8 cellular contexts compared by ENCODE assay signal in the genomic region with DNA sequence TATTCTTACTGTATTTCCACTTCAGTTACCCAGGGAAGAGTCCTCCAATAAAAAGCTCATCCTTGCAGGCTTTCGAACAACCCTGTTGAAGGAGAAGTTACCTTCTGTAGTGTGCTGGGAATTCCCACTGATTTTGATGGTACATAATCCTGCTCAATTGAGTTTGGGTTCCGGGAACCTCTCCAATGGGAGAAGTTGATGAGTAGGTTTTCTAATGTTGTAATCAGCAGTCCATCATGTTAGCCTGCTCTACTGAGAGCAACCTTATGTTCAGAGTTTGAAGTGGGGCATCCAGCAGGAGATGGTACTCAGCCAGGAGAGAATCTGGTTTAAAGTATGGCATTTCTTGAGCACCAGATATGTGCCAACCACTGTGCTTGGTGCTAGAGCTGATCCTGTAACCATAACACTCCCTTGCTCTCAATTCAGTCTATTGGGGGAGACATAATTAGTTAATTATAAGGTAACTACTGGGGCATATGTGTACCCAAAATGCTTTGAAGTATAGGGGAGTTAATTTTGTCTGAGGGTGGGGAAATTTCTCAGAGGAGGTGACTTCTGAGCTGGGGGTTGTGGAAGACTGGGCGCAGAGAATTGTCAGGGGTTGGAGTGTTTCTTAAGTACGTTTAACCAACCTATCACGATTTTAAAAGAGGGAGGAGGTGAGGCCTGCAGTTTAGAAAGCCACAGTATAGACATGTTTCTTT. TPM values are rescaled to one million over a fixed set of nuclear protein-coding genes. Genes with fewer than 3 reads are reported as not detected.
DNase-seq lines count a peak whose midpoint lies in the region; TF ChIP-seq lines count a peak whose summit lies in the region.

No MANE protein-coding gene starts in this region.

- H3K9me3 ChIP-seq in SK-N-MC (ENCODE audit: low read depth, low read length) (no peaks in the 10 kb centered on the region), spleen (no peaks in the 10 kb centered on the region)

- H3K9ac ChIP-seq in SK-N-MC (ENCODE audit: insufficient read length) = peak overlapping the region; percentile 97

- H3K27ac ChIP-seq in SK-N-MC (no peak overlapping the region), spleen (peak overlapping the region in 4 of 8 donors; percentile 18 to 100 (median 95))

- no peak for TF ChIP-seq POLR2A in spleen (IDR thresholded peaks at IDR 0.05)

- peak; percentile 19 for DNase-seq in DMS53 (lab: John Stamatoyannopoulos, UW)
- DNase-seq in DMS53 treated with DMSO at 0.1 percent for 48 hours (lab: John Stamatoyannopoulos, UW; ENCODE audit: unreplicated experiment) = no peak
- no peak for DNase-seq in SK-N-MC (ENCODE audit: low read depth, low spot score)
- DNase-seq in foreskin fibroblast = peak; percentile 52 to 77
- no peak for DNase-seq in spleen
- no peak for DNase-seq in NCI-H187 treated with DMSO at 0.1 percent for 48 hours (lab: John Stamatoyannopoulos, UW)
- DNase-seq in NCI-H146 treated with DMSO at 0.1 percent for 48 hours (lab: John Stamatoyannopoulos, UW; ENCODE audit: unreplicated experiment) = no peak
- DNase-seq in activated gamma-delta T cell treated with Interleukin-2 at 50 U/mL for 16 hours = no peak

- intact Hi-C loops in spleen (cut with DNase I; ENCODE audit: low total_unique reads) = no loop called here

- H3K4me3 ChIP-seq in SK-N-MC = peak overlapping the region; percentile 82
- peak overlapping the region; percentile 63 to 81 for H3K4me3 ChIP-seq in foreskin fibroblast (ENCODE audit: low read depth in 1 of 2, low read length in 2 of 2)
- peak overlapping the region; percentile 50 to 95 (median 80) for H3K4me3 ChIP-seq in spleen

- no peaks in the 10 kb centered on the region for H3K27me3 ChIP-seq in spleen (replicated peaks in 1 of 7)

- WGBS in spleen, 5 donors = 61 to 71% (median 66%) methylated on average over 5 of the region's 5 CpGs

- peaks cover 47 to 73% (median 64%) of the 10 kb centered on the region in 6 donors for H3K4me1 ChIP-seq in spleen

- TF ChIP-seq CTCF in foreskin fibroblast (IDR thresholded peaks at IDR 0.05; ENCODE audit: low read depth, low read length) = no peak
- TF ChIP-seq CTCF in spleen (IDR thresholded peaks at IDR 0.05 in 8 of 11, conservative IDR thresholded peaks at IDR 0.05 in 3 of 11) = no peak

- peaks cover 42% of the 10 kb centered on the region for H3K36me3 ChIP-seq in SK-N-MC (ENCODE audit: insufficient read depth, low read length)
- H3K36me3 ChIP-seq in spleen = no peaks in the 10 kb centered on the region

RNA-seq across cellular contexts. Expression of a gene that starts 2.1 kb away (rescaled TPM):
- 10 to 100 TPM; 40.3 to 74.6 (median 52.7) TPM for total RNA-seq in spleen
- polyA plus RNA-seq in spleen = 10 to 100 TPM; 20.7 to 32.0 (median 27.4) TPM

Comparison
In these comparisons a context has a peak if more than half of its experiments do, and no peak if none do; other contexts are left out.
1. DNase-seq: peak in DMS53 (single experiment) and foreskin fibroblast (2 of 2); none in DMS53 treated with DMSO at 0.1 percent for 48 hours (single experiment), SK-N-MC (single experiment), spleen (single experiment), NCI-H187 treated with DMSO at 0.1 percent for 48 hours (single experiment), NCI-H146 treated with DMSO at 0.1 percent for 48 hours (single experiment) and activated gamma-delta T cell treated with Interleukin-2 at 50 U/mL for 16 hours (single experiment).
2. Peak in every context shown above with its lines, with median percentiles within 50 percentile points of each other: H3K4me3 ChIP-seq.